ENCODE assay signal across 16 cellular contexts in the genomic region with DNA sequence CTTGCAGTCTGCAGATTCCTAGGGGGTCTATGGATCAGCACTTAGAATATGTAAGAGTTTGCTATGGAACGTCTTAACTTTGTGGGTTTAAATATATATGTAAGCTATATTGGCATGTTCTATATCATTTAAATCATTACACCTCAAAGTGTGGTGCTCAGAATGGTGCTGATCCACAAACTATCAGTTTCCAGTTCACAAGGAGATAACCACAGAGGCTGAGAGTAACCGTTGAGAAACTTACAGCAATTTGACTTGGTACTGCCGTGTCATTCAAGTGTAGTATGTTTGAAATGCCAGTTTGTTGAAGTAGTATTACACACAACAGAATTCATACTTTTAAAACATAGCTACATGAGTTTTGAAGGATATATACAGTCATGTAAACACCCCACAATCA.
"Had no signal": no experiment of that assay in that cellular context is flagged by ENCODE, and none has a peak within 500 bp of the region (broad histone marks: within the 10 kb centered on the region; RNA-seq: fewer than 3 reads in every experiment).

No MANE protein-coding gene starts in this region.

- H3K27me3 ChIP-seq: colonic mucosa, foreskin keratinocyte had no signal

- H3K27ac ChIP-seq: colonic mucosa, left ventricle myocardium inferior, lower lobe of right lung, psoas muscle had no signal

- H3K4me1 ChIP-seq: colonic mucosa, left ventricle myocardium inferior, psoas muscle had no signal

- FAIRE-seq: kidney, small intestine had no signal

- ATAC-seq: left cardiac atrium, psoas muscle had no signal

- H3K9me3 Mint-ChIP-seq: immature natural killer cell, memory B cell, naive B cell, nephron progenitor cell had no signal

- H3K4me3 Mint-ChIP-seq: memory B cell, naive B cell, nephron progenitor cell had no signal

- H3K9me3 ChIP-seq: colonic mucosa, left ventricle myocardium inferior, lower lobe of right lung, psoas muscle had no signal

- DNase-seq: colonic mucosa; dermis blood vessel endothelial cell; erythroblast; foreskin keratinocyte; immature natural killer cell; kidney; left cardiac atrium; left ventricle myocardium inferior; lower lobe of right lung; naive B cell; nephron progenitor cell; psoas muscle; small intestine; stimulated activated CD4-positive, alpha-beta T cell treated with anti-CD3 and anti-CD28 coated beads, Interleukin-2, amount 100 ng/mL, for 48 hours; trophoblast cell had no signal

- H3K27ac Mint-ChIP-seq: memory B cell, naive B cell, nephron progenitor cell had no signal

- H3K4me1 Mint-ChIP-seq: memory B cell, nephron progenitor cell had no signal

- H3K4me3 ChIP-seq: colonic mucosa, left ventricle myocardium inferior, lower lobe of right lung, psoas muscle had no signal

- H3K27me3 Mint-ChIP-seq: memory B cell, naive B cell had no signal

- H3K36me3 ChIP-seq: colonic mucosa, left ventricle myocardium inferior, lower lobe of right lung had no signal
